Comparison of ENCODE assay signal across 8 cellular contexts in the genomic region with DNA sequence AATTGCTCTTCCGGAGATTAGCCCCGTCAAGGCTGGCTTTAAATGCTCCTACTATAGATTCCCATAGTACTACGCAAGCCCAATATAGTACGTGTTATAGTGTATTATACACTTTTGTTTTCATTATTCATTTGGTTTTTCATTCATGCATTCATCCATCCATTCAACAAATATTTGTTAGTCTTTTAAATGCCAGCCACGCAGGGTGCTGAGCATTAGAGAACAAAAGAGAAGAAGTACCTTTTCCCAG. TPM values are rescaled to one million over a fixed set of nuclear protein-coding genes. Genes with fewer than 3 reads are reported as not detected.
DNase-seq lines count a peak whose midpoint lies in the region; ATAC-seq and TF ChIP-seq lines count a peak whose summit lies in the region.

No MANE protein-coding gene starts in this region.

- no peaks in the 10 kb centered on the region for H3K9me3 Mint-ChIP-seq in naive thymus-derived CD4-positive, alpha-beta T cell
- no peaks in the 10 kb centered on the region for H3K9me3 Mint-ChIP-seq in stimulated activated naive B cell treated with anti-CD40 and anti-IgM and Interleukin-4, amounts not matched to agents 10 μg/mL and 1 μg/mL and 100 μg/mL, for 72 hours

- H3K27me3 Mint-ChIP-seq in naive thymus-derived CD4-positive, alpha-beta T cell: peaks cover 0 to 16% (median 6%) of the 10 kb centered on the region in 5 donors
- H3K27me3 Mint-ChIP-seq in stimulated activated naive B cell treated with anti-CD40 and anti-IgM and Interleukin-4, amounts not matched to agents 10 μg/mL and 1 μg/mL and 100 μg/mL, for 72 hours: peaks cover 15 to 24% of the 10 kb centered on the region in 2 donors

- H3K4me3 ChIP-seq in AG04450 (ENCODE audit: low read depth, low read length) (peak overlapping the region; percentile 97), KMS-11 (IDR thresholded peaks at IDR 0.05; ENCODE audit: insufficient read depth, low read depth, low read length) (no peak overlapping the region), duodenal mucosa (ENCODE audit: low read depth in 1 of 2, low read length in 2 of 2) (peak overlapping the region; percentile 87 to 99)
- peak overlapping the region; percentile 95 for H3K4me3 ChIP-seq in naive thymus-derived CD4-positive, alpha-beta T cell (ENCODE audit: low read length)

- no peaks in the 10 kb centered on the region; the same call in 1 of the 2 replicates for H3K36me3 ChIP-seq in KMS-11 (ENCODE audit: insufficient read depth)
- H3K36me3 ChIP-seq in duodenal mucosa (ENCODE audit: control insufficient read depth in 1 of 2, insufficient read depth in 2 of 2, low read length in 2 of 2): peaks cover 0 to under 1% of the 10 kb centered on the region in 2 donors
- H3K36me3 ChIP-seq in naive thymus-derived CD4-positive, alpha-beta T cell (ENCODE audit: control insufficient read depth in 2 of 3, insufficient read depth in 3 of 3, low read length in 3 of 3): peaks cover 0 to 5% (median 0%) of the 10 kb centered on the region in 3 experiments

- H3K4me3 Mint-ChIP-seq in naive thymus-derived CD4-positive, alpha-beta T cell: no peak overlapping the region
- no peak overlapping the region for H3K4me3 Mint-ChIP-seq in stimulated activated naive B cell treated with anti-CD40 and anti-IgM and Interleukin-4, amounts not matched to agents 10 μg/mL and 1 μg/mL and 100 μg/mL, for 72 hours

- H3K27me3 ChIP-seq in AG04450 (ENCODE audit: control insufficient read depth, insufficient read depth, low read length) (peaks cover 14% of the 10 kb centered on the region), KMS-11 (ENCODE audit: insufficient read depth, low read depth) (no peaks in the 10 kb centered on the region), duodenal mucosa (ENCODE audit: control insufficient read depth in 1 of 2, insufficient read depth in 2 of 2, low read length in 2 of 2) (no peaks in the 10 kb centered on the region)
- no peaks in the 10 kb centered on the region for H3K27me3 ChIP-seq in naive thymus-derived CD4-positive, alpha-beta T cell (ENCODE audit: control insufficient read depth in 2 of 2, insufficient read depth in 2 of 2, low read length in 2 of 2)

- TF ChIP-seq CTCF in AG04450 (IDR thresholded peaks at IDR 0.05; ENCODE audit: low read depth, low read length): no peak
- TF ChIP-seq CTCF in KMS-11 (conservative IDR thresholded peaks at IDR 0.05; ENCODE audit: low read depth, low read length): no peak

- POLR2A ChIA-PET in AG04450 (lab: Yijun Ruan, JAX): interaction anchor here (0.6 to 1.4 kb wide), 3 partner anchors 28 to 1424 kb away, joined by 3 to 10 read pairs (median 3); no protein-coding TSS in a partner anchor
- POLR2A ChIA-PET in naive thymus-derived CD4-positive, alpha-beta T cell (lab: Charles Lee): interaction anchor here (0.6 kb wide), 2 partner anchors 183 to 1440 kb away, joined by 3 read pairs; a partner anchor contains a TSS

- peak overlapping the region; percentile 90; the same call in 1 of the 2 replicates for H3K9ac ChIP-seq in KMS-11
- H3K9ac ChIP-seq in duodenal mucosa (ENCODE audit: low read depth in 1 of 2, low read length in 2 of 2): peak overlapping the region; percentile 91 to 97

- no peak overlapping the region for H3K27ac Mint-ChIP-seq in naive thymus-derived CD4-positive, alpha-beta T cell
- H3K27ac Mint-ChIP-seq in stimulated activated naive B cell treated with anti-CD40 and anti-IgM and Interleukin-4, amounts not matched to agents 10 μg/mL and 1 μg/mL and 100 μg/mL, for 72 hours: no peak overlapping the region

- no peak for DNase-seq in AG04450 (ENCODE audit: low read depth, low spot score)
- DNase-seq in naive thymus-derived CD4-positive, alpha-beta T cell: no peak
- no peak for DNase-seq in stimulated activated naive B cell treated with anti-CD40 and anti-IgM and Interleukin-4, amounts not matched to agents 10 μg/mL and 1 μg/mL and 100 μg/mL, for 72 hours
- DNase-seq in hepatic stellate cell (ENCODE audit: low spot score): no peak

- H3K9me3 ChIP-seq in AG04450 (ENCODE audit: control insufficient read depth, insufficient read depth, low read length) (no peaks in the 10 kb centered on the region), duodenal mucosa (ENCODE audit: control insufficient read depth in 1 of 2, low read length in 2 of 2) (no peaks in the 10 kb centered on the region)
- H3K9me3 ChIP-seq in naive thymus-derived CD4-positive, alpha-beta T cell (ENCODE audit: control insufficient read depth in 2 of 3, low read length in 3 of 3): no peaks in the 10 kb centered on the region

- peak overlapping the region; percentile 93 for H2AFZ ChIP-seq in KMS-11 (ENCODE audit: low read depth)

- H3K4me1 ChIP-seq in KMS-11 (ENCODE audit: low read depth, poor library complexity, severe bottlenecking) (peaks cover 26% of the 10 kb centered on the region), duodenal mucosa (ENCODE audit: control insufficient read depth in 1 of 2, insufficient read depth in 2 of 2, low read length in 2 of 2) (peaks cover 16 to 28% of the 10 kb centered on the region in 2 donors)
- H3K4me1 ChIP-seq in naive thymus-derived CD4-positive, alpha-beta T cell (ENCODE audit: control insufficient read depth in 2 of 2, insufficient read depth in 2 of 2, low read length in 2 of 2): peaks cover 21 to 24% of the 10 kb centered on the region in 2 donors

- H3K79me2 ChIP-seq in KMS-11 (ENCODE audit: insufficient read depth, low read depth): peaks cover 40% of the 10 kb centered on the region; the same call in 1 of the 2 replicates

- H3K27ac ChIP-seq in AG04450 (ENCODE audit: low read depth, low read length) (peak overlapping the region; percentile 47), KMS-11 (peak overlapping the region; percentile 71), duodenal mucosa (ENCODE audit: low read depth, low read length) (peak overlapping the region; percentile 57)
- H3K27ac ChIP-seq in naive thymus-derived CD4-positive, alpha-beta T cell (ENCODE audit: low read depth, low read length): peak overlapping the region; percentile 98

- peak overlapping the region; percentile 66 for H3K4me2 ChIP-seq in KMS-11

- CTCF ChIA-PET in AG04450 (lab: Charles Lee): interaction anchor here (1.2 to 2.2 kb wide), 2 partner anchors 8 to 23 kb away, joined by 4 to 9 read pairs; no protein-coding TSS in a partner anchor
- CTCF ChIA-PET in naive thymus-derived CD4-positive, alpha-beta T cell (lab: Charles Lee): interaction anchor here (1.1 kb wide), 1 partner anchor 54 kb away, joined by 3 read pairs; no protein-coding TSS in a partner anchor

- H3K36me3 Mint-ChIP-seq in naive thymus-derived CD4-positive, alpha-beta T cell: peaks cover 7 to 15% (median 11%) of the 10 kb centered on the region in 5 donors
- H3K36me3 Mint-ChIP-seq in stimulated activated naive B cell treated with anti-CD40 and anti-IgM and Interleukin-4, amounts not matched to agents 10 μg/mL and 1 μg/mL and 100 μg/mL, for 72 hours: peaks cover 7 to 9% of the 10 kb centered on the region in 2 donors

- H3K4me1 Mint-ChIP-seq in naive thymus-derived CD4-positive, alpha-beta T cell: peaks cover 5 to 19% (median 11%) of the 10 kb centered on the region in 7 donors
- H3K4me1 Mint-ChIP-seq in stimulated activated naive B cell treated with anti-CD40 and anti-IgM and Interleukin-4, amounts not matched to agents 10 μg/mL and 1 μg/mL and 100 μg/mL, for 72 hours: peaks cover 0 to 8% of the 10 kb centered on the region in 2 donors

- intact Hi-C loops in naive thymus-derived CD4-positive, alpha-beta T cell (cut with micrococcal nuclease): loop anchor here (1.0 to 5.0 kb wide), 10 partner anchors 14 to 1987 kb away; a partner anchor contains a TSS

- no peaks in the 10 kb centered on the region for H4K20me1 ChIP-seq in KMS-11 (ENCODE audit: insufficient read depth)

- no peak for ATAC-seq in naive thymus-derived CD4-positive, alpha-beta T cell
- ATAC-seq in stimulated activated naive B cell treated with anti-CD40 and anti-IgM and Interleukin-4, amounts not matched to agents 10 μg/mL and 1 μg/mL and 100 μg/mL, for 72 hours (replicated peaks): no peak
- ATAC-seq in HG03039 (IDR thresholded peaks at IDR 0.05; ENCODE audit: unreplicated experiment): no peak
- ATAC-seq in GM18520 (IDR thresholded peaks at IDR 0.05; ENCODE audit: unreplicated experiment): no peak

RNA-seq across cellular contexts. Expression of a gene that starts 0.5 kb away (rescaled TPM):
- 38.2 and 43.6 TPM in 2 replicates for polyA plus RNA-seq in AG04450 (2011; rRNA removed)
- polyA minus RNA-seq in AG04450 (2011; rRNA and poly(A)+ RNA removed): 93.9 and 112 TPM in 2 replicates
- total RNA-seq in naive thymus-derived CD4-positive, alpha-beta T cell: 10 to 100 TPM; 36.8 to 53.0 (median 46.4) TPM
- 10 to 100 TPM; 13.9 to 14.7 TPM for polyA plus RNA-seq in naive thymus-derived CD4-positive, alpha-beta T cell

Comparison
In these comparisons a context has a peak if more than half of its experiments do, and no peak if none do; other contexts are left out.
1. H3K27ac ChIP-seq: peak in every context shown above with its lines; median percentile 98 in naive thymus-derived CD4-positive, alpha-beta T cell; 71 in KMS-11; 57 in duodenal mucosa; 47 in AG04450.